Comparison of ENCODE assay signal across 11 cellular contexts in the genomic region with DNA sequence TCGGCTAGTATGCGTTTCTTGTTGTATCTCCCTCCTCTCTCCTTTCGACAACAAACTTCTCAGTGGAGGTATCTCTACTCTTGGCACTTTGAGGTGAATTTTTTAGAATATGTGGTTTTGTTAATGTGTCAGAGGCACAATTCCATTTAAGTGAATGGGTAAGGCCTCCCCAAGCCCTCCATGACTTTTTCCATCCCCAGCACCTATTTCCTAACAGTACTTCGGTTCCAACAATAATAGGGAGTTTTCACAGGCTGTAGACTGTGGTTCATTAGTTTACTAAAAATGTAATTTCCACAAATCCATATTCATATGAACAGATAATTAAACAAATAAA.
DNase-seq lines count a peak whose midpoint lies in the region; ATAC-seq and TF ChIP-seq lines count a peak whose summit lies in the region.
"Had no signal": no experiment of that assay in that cellular context is flagged by ENCODE, and none has a peak within 500 bp of the region (broad histone marks: within the 10 kb centered on the region; RNA-seq: fewer than 3 reads in every experiment).

No MANE protein-coding gene starts in this region.

- H3K27ac ChIP-seq in esophagus (ENCODE audit: low read depth in 2 of 2, low read length in 1 of 2) (peak overlapping the region; percentile 25 to 59), muscle layer of duodenum (ENCODE audit: low read length) (peak overlapping the region; percentile 80), tibial artery (peak overlapping the region; percentile 75)

- peaks cover 20% of the 10 kb centered on the region for H3K4me1 Mint-ChIP-seq in WTC11
- H3K4me1 Mint-ChIP-seq: activated CD4-positive, alpha-beta T cell treated with anti-CD3 and anti-CD28 coated beads, Interleukin-2, amount 10 ng/mL, durations not matched to agents 7 days and 5 days had no signal

- no peak overlapping the region for H3K4me3 Mint-ChIP-seq in WTC11
- H3K4me3 Mint-ChIP-seq: activated CD4-positive, alpha-beta T cell treated with anti-CD3 and anti-CD28 coated beads, Interleukin-2, amount 10 ng/mL, durations not matched to agents 7 days and 5 days had no signal

- no peaks in the 10 kb centered on the region for H3K27me3 ChIP-seq in esophagus (ENCODE audit: control insufficient read depth in 1 of 2, insufficient read depth in 2 of 2, low read length in 2 of 2)
- no peaks in the 10 kb centered on the region for H3K27me3 ChIP-seq in muscle layer of duodenum (ENCODE audit: low read depth, low read length)
- no peaks in the 10 kb centered on the region for H3K27me3 ChIP-seq in tibial artery
- H3K27me3 ChIP-seq in HAP-1 (ENCODE audit: low read depth): no peaks in the 10 kb centered on the region

- WGBS in esophagus, 2 donors: 94 to 97% methylated on average over 4 of the region's 4 CpGs

- TF ChIP-seq CTCF in WTC11 (IDR thresholded peaks at IDR 0.05) (no peak), tibial artery (IDR thresholded peaks at IDR 0.05) (no peak)

- no peak for DNase-seq in WTC11 (ENCODE audit: low spot score)
- no peak for DNase-seq in tibial artery
- no peak for DNase-seq in HAP-1 (ENCODE audit: low spot score in 2 of 2)
- DNase-seq in NCI-H1417 treated with DMSO at 0.1 percent for 48 hours (lab: John Stamatoyannopoulos, UW): no peak
- no peak for DNase-seq in medulla oblongata (ENCODE audit: extremely low spot score)
- DNase-seq: activated CD4-positive, alpha-beta T cell treated with anti-CD3 and anti-CD28 coated beads, Interleukin-2, amount 10 ng/mL, durations not matched to agents 7 days and 5 days; MV-4-11 had no signal

- in situ Hi-C loops in HAP-1 (cut with MboI; ENCODE audit: low sequenced_read_pairs): no loop called here

- H3K9me3 Mint-ChIP-seq in WTC11: no peaks in the 10 kb centered on the region
- H3K9me3 Mint-ChIP-seq: activated CD4-positive, alpha-beta T cell treated with anti-CD3 and anti-CD28 coated beads, Interleukin-2, amount 10 ng/mL, durations not matched to agents 7 days and 5 days; activated T-helper 2 cell treated with anti-CD3 and anti-CD28 coated beads, Interferon-gamma antibody, Interleukin-2, Interleukin-4, amounts not matched to agents 10 μg/mL and 5 μg/mL and 100 μg/mL, durations not matched to agents 14 hours and 24 hours and 36 hours had no signal

- H3K4me1 ChIP-seq in esophagus (ENCODE audit: control insufficient read depth in 2 of 2, insufficient read depth in 2 of 2, low read length in 1 of 2) (no peaks in the 10 kb centered on the region), muscle layer of duodenum (ENCODE audit: control insufficient read depth in 1 of 2, insufficient read depth in 2 of 2, low read length in 2 of 2) (peaks cover 0 to 45% of the 10 kb centered on the region in 2 donors), tibial artery (peaks cover 0 to 57% (median 24%) of the 10 kb centered on the region in 4 donors), HAP-1 (no peaks in the 10 kb centered on the region)

- H3K36me3 ChIP-seq in esophagus (ENCODE audit: control insufficient read depth in 2 of 2, insufficient read depth in 2 of 2, low read length in 1 of 2): no peaks in the 10 kb centered on the region
- H3K36me3 ChIP-seq in muscle layer of duodenum (ENCODE audit: control insufficient read depth in 1 of 2, insufficient read depth in 2 of 2, low read length in 2 of 2): no peaks in the 10 kb centered on the region
- H3K36me3 ChIP-seq in tibial artery: no peaks in the 10 kb centered on the region
- H3K36me3 ChIP-seq in HAP-1 (replicated peaks): no peaks in the 10 kb centered on the region

- no peak overlapping the region for H3K4me3 ChIP-seq in esophagus (ENCODE audit: low read depth in 1 of 2, low read length in 2 of 2)
- peak overlapping the region; percentile 13 to 15 for H3K4me3 ChIP-seq in muscle layer of duodenum (ENCODE audit: low read depth in 1 of 2, low read length in 2 of 2)
- no peak overlapping the region for H3K4me3 ChIP-seq in tibial artery
- no peak overlapping the region for H3K4me3 ChIP-seq in HAP-1

- POLR2A ChIA-PET in WTC11 (lab: Charles Lee): no interaction called here

- H3K27ac Mint-ChIP-seq in WTC11: peak overlapping the region; percentile 64
- H3K27ac Mint-ChIP-seq: activated CD4-positive, alpha-beta T cell treated with anti-CD3 and anti-CD28 coated beads, Interleukin-2, amount 10 ng/mL, durations not matched to agents 7 days and 5 days; activated T-helper 2 cell treated with anti-CD3 and anti-CD28 coated beads, Interferon-gamma antibody, Interleukin-2, Interleukin-4, amounts not matched to agents 10 μg/mL and 5 μg/mL and 100 μg/mL, durations not matched to agents 14 hours and 24 hours and 36 hours had no signal

- no peaks in the 10 kb centered on the region for H3K9me3 ChIP-seq in esophagus (ENCODE audit: control insufficient read depth in 2 of 2, insufficient read depth in 1 of 2, low read depth in 1 of 2, low read length in 1 of 2)
- no peaks in the 10 kb centered on the region for H3K9me3 ChIP-seq in muscle layer of duodenum (ENCODE audit: control insufficient read depth in 1 of 2, low read length in 2 of 2)
- no peaks in the 10 kb centered on the region for H3K9me3 ChIP-seq in tibial artery
- H3K9me3 ChIP-seq in HAP-1: no peaks in the 10 kb centered on the region

- intact Hi-C loops in tibial artery (cut with DNase I; ENCODE audit: low total_unique reads): no loop called here

- H3K27me3 Mint-ChIP-seq in WTC11 (ENCODE audit: low read depth): no peaks in the 10 kb centered on the region

- no peaks in the 10 kb centered on the region for H3K36me3 Mint-ChIP-seq in WTC11

- CTCF ChIA-PET in WTC11 (lab: Charles Lee): interaction anchor here (1.1 to 1.5 kb wide), 2 partner anchors 168 to 223 kb away, joined by 3 to 5 read pairs; no protein-coding TSS in a partner anchor

- no peak for ATAC-seq in WTC11
- no peak for ATAC-seq in activated CD4-positive, CD25-positive, alpha-beta regulatory T cell treated with anti-CD3 and anti-CD28 coated beads, Interleukin-2, amount 50 U/mL, for 24 hours

TF ChIP-seq in WTC11, 78 proteins besides CTCF, POLR2A, EP300 and RAD21 (continues in another document):
- TF ChIP-seq SMAD3 (CRISPR knock-in tag; IDR thresholded peaks at IDR 0.05; ENCODE audit: borderline replicate concordance): no peak
- no peak for TF ChIP-seq MXD4 (CRISPR knock-in tag; IDR thresholded peaks at IDR 0.05; ENCODE audit: borderline replicate concordance)
- TF ChIP-seq ZNF121 (CRISPR knock-in tag; IDR thresholded peaks at IDR 0.05): no peak
- TF ChIP-seq, protein P1, sequence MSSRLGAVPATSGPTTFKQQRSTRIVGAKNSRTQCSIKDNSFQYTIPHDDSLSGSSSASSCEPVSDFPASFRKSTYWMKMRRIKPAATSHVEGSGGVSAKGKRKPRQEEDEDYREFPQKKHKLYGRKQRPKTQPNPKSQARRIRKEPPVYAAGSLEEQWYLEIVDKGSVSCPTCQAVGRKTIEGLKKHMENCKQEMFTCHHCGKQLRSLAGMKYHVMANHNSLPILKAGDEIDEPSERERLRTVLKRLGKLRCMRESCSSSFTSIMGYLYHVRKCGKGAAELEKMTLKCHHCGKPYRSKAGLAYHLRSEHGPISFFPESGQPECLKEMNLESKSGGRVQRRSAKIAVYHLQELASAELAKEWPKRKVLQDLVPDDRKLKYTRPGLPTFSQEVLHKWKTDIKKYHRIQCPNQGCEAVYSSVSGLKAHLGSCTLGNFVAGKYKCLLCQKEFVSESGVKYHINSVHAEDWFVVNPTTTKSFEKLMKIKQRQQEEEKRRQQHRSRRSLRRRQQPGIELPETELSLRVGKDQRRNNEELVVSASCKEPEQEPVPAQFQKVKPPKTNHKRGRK (CRISPR knock-in tag; IDR thresholded peaks at IDR 0.05; ENCODE audit: borderline replicate concordance): no peak
- TF ChIP-seq, protein P2, sequence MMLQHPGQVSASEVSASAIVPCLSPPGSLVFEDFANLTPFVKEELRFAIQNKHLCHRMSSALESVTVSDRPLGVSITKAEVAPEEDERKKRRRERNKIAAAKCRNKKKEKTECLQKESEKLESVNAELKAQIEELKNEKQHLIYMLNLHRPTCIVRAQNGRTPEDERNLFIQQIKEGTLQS (CRISPR knock-in tag; conservative IDR thresholded peaks at IDR 0.05): no peak
- TF ChIP-seq, protein P3, sequence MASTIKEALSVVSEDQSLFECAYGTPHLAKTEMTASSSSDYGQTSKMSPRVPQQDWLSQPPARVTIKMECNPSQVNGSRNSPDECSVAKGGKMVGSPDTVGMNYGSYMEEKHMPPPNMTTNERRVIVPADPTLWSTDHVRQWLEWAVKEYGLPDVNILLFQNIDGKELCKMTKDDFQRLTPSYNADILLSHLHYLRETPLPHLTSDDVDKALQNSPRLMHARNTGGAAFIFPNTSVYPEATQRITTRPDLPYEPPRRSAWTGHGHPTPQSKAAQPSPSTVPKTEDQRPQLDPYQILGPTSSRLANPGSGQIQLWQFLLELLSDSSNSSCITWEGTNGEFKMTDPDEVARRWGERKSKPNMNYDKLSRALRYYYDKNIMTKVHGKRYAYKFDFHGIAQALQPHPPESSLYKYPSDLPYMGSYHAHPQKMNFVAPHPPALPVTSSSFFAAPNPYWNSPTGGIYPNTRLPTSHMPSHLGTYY (CRISPR knock-in tag; IDR thresholded peaks at IDR 0.05): no peak
- no peak for TF ChIP-seq ZNF263 (CRISPR knock-in tag; IDR thresholded peaks at IDR 0.05; ENCODE audit: low read depth)
- TF ChIP-seq, protein P4, sequence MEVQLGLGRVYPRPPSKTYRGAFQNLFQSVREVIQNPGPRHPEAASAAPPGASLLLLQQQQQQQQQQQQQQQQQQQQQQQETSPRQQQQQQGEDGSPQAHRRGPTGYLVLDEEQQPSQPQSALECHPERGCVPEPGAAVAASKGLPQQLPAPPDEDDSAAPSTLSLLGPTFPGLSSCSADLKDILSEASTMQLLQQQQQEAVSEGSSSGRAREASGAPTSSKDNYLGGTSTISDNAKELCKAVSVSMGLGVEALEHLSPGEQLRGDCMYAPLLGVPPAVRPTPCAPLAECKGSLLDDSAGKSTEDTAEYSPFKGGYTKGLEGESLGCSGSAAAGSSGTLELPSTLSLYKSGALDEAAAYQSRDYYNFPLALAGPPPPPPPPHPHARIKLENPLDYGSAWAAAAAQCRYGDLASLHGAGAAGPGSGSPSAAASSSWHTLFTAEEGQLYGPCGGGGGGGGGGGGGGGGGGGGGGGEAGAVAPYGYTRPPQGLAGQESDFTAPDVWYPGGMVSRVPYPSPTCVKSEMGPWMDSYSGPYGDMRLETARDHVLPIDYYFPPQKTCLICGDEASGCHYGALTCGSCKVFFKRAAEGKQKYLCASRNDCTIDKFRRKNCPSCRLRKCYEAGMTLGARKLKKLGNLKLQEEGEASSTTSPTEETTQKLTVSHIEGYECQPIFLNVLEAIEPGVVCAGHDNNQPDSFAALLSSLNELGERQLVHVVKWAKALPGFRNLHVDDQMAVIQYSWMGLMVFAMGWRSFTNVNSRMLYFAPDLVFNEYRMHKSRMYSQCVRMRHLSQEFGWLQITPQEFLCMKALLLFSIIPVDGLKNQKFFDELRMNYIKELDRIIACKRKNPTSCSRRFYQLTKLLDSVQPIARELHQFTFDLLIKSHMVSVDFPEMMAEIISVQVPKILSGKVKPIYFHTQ (CRISPR knock-in tag; IDR thresholded peaks at IDR 0.05): no peak

Comparison
In these comparisons a context has a peak if more than half of its experiments do, and no peak if none do; other contexts are left out.
1. H3K4me3 ChIP-seq: peak in muscle layer of duodenum (2 of 2); none in esophagus (0 of 2), tibial artery (0 of 2) and HAP-1 (single experiment).
2. Peak in every context shown above with its lines, with median percentiles within 50 percentile points of each other: H3K27ac ChIP-seq.